In the genomic region with DNA sequence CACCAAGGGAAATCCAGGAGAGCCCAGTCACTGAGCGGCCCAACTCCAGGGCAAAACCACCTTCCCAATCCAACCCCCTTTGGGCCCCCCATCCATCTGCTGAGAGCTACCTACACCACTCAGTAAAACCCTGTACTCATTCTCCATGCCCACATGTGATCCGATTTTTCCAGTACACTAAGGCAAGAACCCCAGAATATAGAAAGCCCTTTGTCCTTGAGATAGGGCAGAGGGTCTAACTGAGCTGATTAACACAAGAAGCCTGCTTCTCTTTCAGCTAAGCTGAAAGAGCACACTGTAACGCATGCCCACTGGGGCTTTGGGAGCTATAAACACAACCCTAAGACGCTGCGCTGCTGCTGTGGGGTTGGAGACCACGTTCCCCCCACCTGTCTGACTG, we compare ENCODE assay signal across 14 cellular contexts. TPM values are rescaled to one million over a fixed set of nuclear protein-coding genes. Genes with fewer than 3 reads are reported as not detected.
"Had no signal": no experiment of that assay in that cellular context is flagged by ENCODE, and none has a peak within 500 bp of the region (broad histone marks: within the 10 kb centered on the region; RNA-seq: fewer than 3 reads in every experiment).

No MANE protein-coding gene starts in this region.

- DNase-seq: activated CD8-positive, alpha-beta memory T cell treated with anti-CD3 and anti-CD28 coated beads, Interleukin-2, amount 50 U/mL, for 4 hours; activated CD8-positive, alpha-beta T cell treated with anti-CD3 and anti-CD28 coated beads for 36 hours; activated naive CD4-positive, alpha-beta T cell; body of pancreas; caudate nucleus; dorsolateral prefrontal cortex; foreskin keratinocyte; head of caudate nucleus; nephron progenitor cell; retina; stimulated activated naive CD4-positive, alpha-beta T cell; upper lobe of right lung had no signal

- ATAC-seq: activated CD8-positive, alpha-beta T cell treated with anti-CD3 and anti-CD28 coated beads for 36 hours; body of pancreas; foreskin keratinocyte; left lobe of liver; upper lobe of right lung had no signal

- H3K27me3 Mint-ChIP-seq: activated CD8-positive, alpha-beta T cell treated with anti-CD3 and anti-CD28 coated beads for 36 hours had no signal

- H3K9me3 Mint-ChIP-seq: activated CD8-positive, alpha-beta T cell treated with anti-CD3 and anti-CD28 coated beads for 36 hours; nephron progenitor cell had no signal

- H3K27ac Mint-ChIP-seq: activated CD8-positive, alpha-beta T cell treated with anti-CD3 and anti-CD28 coated beads for 36 hours; nephron progenitor cell had no signal

- H3K4me3 Mint-ChIP-seq: activated CD8-positive, alpha-beta T cell treated with anti-CD3 and anti-CD28 coated beads for 36 hours; nephron progenitor cell had no signal

RNA-seq across cellular contexts. Expression of gene PBX4, which starts 36.0 kb away (rescaled TPM):
- total RNA-seq: lung microvascular endothelial cell had no signal

RNA-seq across cellular contexts. Expression of gene CILP2, which starts 44.4 kb away (rescaled TPM):
- total RNA-seq: lung microvascular endothelial cell had no signal
